In the genomic region with DNA sequence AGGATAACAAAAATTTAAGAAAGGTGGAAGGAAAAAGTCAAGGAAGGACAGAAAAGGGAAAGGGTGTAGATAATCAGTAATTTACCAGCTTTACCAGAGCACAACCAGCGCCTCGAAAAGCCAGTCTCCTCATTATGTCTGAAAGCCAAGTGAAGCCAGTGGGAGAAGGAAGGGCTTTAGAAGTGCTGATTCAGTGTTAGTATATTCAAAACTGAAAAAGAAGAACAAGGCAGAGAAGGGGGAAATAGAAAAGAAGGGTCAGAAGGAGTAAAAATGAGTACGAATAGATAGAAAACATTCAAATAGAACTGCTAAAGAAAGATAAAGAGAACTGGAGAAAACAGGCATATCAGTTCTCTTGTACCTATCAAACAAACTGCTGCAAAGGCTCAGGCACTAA, we compare ENCODE assay signal across 11 cellular contexts. TPM values are rescaled to one million over a fixed set of nuclear protein-coding genes. Genes with fewer than 3 reads are reported as not detected.
DNase-seq lines count a peak whose midpoint lies in the region; ATAC-seq and TF ChIP-seq lines count a peak whose summit lies in the region.
"Had no signal": no experiment of that assay in that cellular context is flagged by ENCODE, and none has a peak within 500 bp of the region (broad histone marks: within the 10 kb centered on the region; RNA-seq: fewer than 3 reads in every experiment).

No MANE protein-coding gene starts in this region.

- TF ChIP-seq CTCF in left ventricle myocardium inferior (IDR thresholded peaks at IDR 0.05; ENCODE audit: borderline replicate concordance) (no peak), vagina (IDR thresholded peaks at IDR 0.05) (no peak)

- peak overlapping the region; percentile 87 for H3K9ac ChIP-seq in mesenchymal stem cell (ENCODE audit: low read length)

- H3K79me1 ChIP-seq in mesenchymal stem cell (replicated peaks; ENCODE audit: low read length, poor library complexity, severe bottlenecking), result peaks cover 14% of the 10 kb centered on the region

- H3K4me1 ChIP-seq in left ventricle myocardium inferior, result peaks cover 73% of the 10 kb centered on the region
- H3K4me1 ChIP-seq in mesenchymal stem cell (ENCODE audit: control insufficient read depth, insufficient read depth, low read depth, low read length), result peaks cover 4% of the 10 kb centered on the region
- peaks cover 49% of the 10 kb centered on the region for H3K4me1 ChIP-seq in vagina

- no peak overlapping the region for H3K18ac ChIP-seq in mesenchymal stem cell (ENCODE audit: low read depth in 1 of 2, low read length in 2 of 2)

- WGBS in mesenchymal stem cell, result 96% methylated on average over 2 of the region's 3 CpGs

- no peak overlapping the region for H3K4me3 Mint-ChIP-seq in activated naive CD8-positive, alpha-beta T cell

- no peak overlapping the region for H2BK5ac ChIP-seq in mesenchymal stem cell (ENCODE audit: low read depth, low read length, poor library complexity, severe bottlenecking)

- intact Hi-C loops in left ventricle myocardium inferior (cut with micrococcal nuclease), result no loop called here
- intact Hi-C loops in left ventricle myocardium superior (cut with micrococcal nuclease), result no loop called here
- intact Hi-C loops in vagina (cut with DNase I), result no loop called here

- H3K27ac ChIP-seq in left ventricle myocardium inferior (replicated peaks) (peak overlapping the region; percentile 99), mesenchymal stem cell (ENCODE audit: low read length, poor library complexity, severe bottlenecking) (no peak overlapping the region), vagina (peak overlapping the region; percentile 30)
- H3K27ac ChIP-seq: SJSA1 had no signal

- H4K8ac ChIP-seq in mesenchymal stem cell (ENCODE audit: low read length), result no peak overlapping the region

- no peaks in the 10 kb centered on the region for H3K9me3 Mint-ChIP-seq in activated naive CD8-positive, alpha-beta T cell (ENCODE audit: low read depth)

- H2AFZ ChIP-seq in mesenchymal stem cell (ENCODE audit: low read depth, low read length), result no peak overlapping the region

- ATAC-seq in left ventricle myocardium superior, result no peak
- no peak for ATAC-seq in HG02938 (IDR thresholded peaks at IDR 0.05; ENCODE audit: unreplicated experiment)
- no peak for ATAC-seq in HG03196 (IDR thresholded peaks at IDR 0.05; ENCODE audit: unreplicated experiment)
- no peak for ATAC-seq in GM19395 (IDR thresholded peaks at IDR 0.05; ENCODE audit: unreplicated experiment)

- H3K27me3 Mint-ChIP-seq in activated naive CD8-positive, alpha-beta T cell, result no peaks in the 10 kb centered on the region

- H2BK15ac ChIP-seq in mesenchymal stem cell (ENCODE audit: low read depth, poor library complexity, severe bottlenecking), result no peak overlapping the region

- no peaks in the 10 kb centered on the region for H3K9me3 ChIP-seq in left ventricle myocardium inferior (replicated peaks)
- H3K9me3 ChIP-seq in mesenchymal stem cell (ENCODE audit: control insufficient read depth, low read length), result no peaks in the 10 kb centered on the region
- H3K9me3 ChIP-seq in vagina, result no peaks in the 10 kb centered on the region
- H3K9me3 ChIP-seq: SJSA1 had no signal

- peak overlapping the region; percentile 76 for H3K27ac Mint-ChIP-seq in activated naive CD8-positive, alpha-beta T cell

- H3K4me1 Mint-ChIP-seq in activated naive CD8-positive, alpha-beta T cell (ENCODE audit: low read depth), result peaks cover 45% of the 10 kb centered on the region

- no peak overlapping the region for H2AK5ac ChIP-seq in mesenchymal stem cell (ENCODE audit: low read length, severe bottlenecking)

- DNase-seq in left ventricle myocardium inferior (no peak), left ventricle myocardium superior (no peak), mesenchymal stem cell (no peak), vagina (ENCODE audit: extremely low spot score in 2 of 2) (no peak)
- DNase-seq: DMS53, NCI-H1694 had no signal

- H3K27me3 ChIP-seq in left ventricle myocardium inferior (ENCODE audit: low read depth) (no peaks in the 10 kb centered on the region), mesenchymal stem cell (ENCODE audit: control insufficient read depth in 1 of 2, insufficient read depth in 1 of 2, low read length in 2 of 2) (no peaks in the 10 kb centered on the region), vagina (no peaks in the 10 kb centered on the region)
- H3K27me3 ChIP-seq: SJSA1 had no signal

- H2BK12ac ChIP-seq in mesenchymal stem cell (ENCODE audit: low read length in 2 of 2), result no peak overlapping the region

- no peak overlapping the region for H3K14ac ChIP-seq in mesenchymal stem cell (ENCODE audit: low read length in 2 of 2)

- H3K36me3 Mint-ChIP-seq in activated naive CD8-positive, alpha-beta T cell, result peaks cover 16% of the 10 kb centered on the region

- no peak overlapping the region for H3K4me2 ChIP-seq in mesenchymal stem cell (ENCODE audit: low read length, poor library complexity, severe bottlenecking)

- no peak overlapping the region for H2BK120ac ChIP-seq in mesenchymal stem cell (ENCODE audit: low read depth, low read length)

- H3K4me3 ChIP-seq in left ventricle myocardium inferior (no peak overlapping the region), mesenchymal stem cell (ENCODE audit: insufficient read depth in 1 of 2, low read depth in 1 of 2, low read length in 2 of 2) (peak overlapping the region in 1 of 2 experiments; percentile 7), vagina (no peak overlapping the region)
- H3K4me3 ChIP-seq: SJSA1 had no signal

- H4K91ac ChIP-seq in mesenchymal stem cell (ENCODE audit: low read length), result no peak overlapping the region

- H3K36me3 ChIP-seq in left ventricle myocardium inferior, result peaks cover 42% of the 10 kb centered on the region
- H3K36me3 ChIP-seq in mesenchymal stem cell (ENCODE audit: control insufficient read depth in 1 of 2, insufficient read depth in 2 of 2, low read depth in 1 of 2, low read length in 2 of 2), result peaks cover 11 to 38% of the 10 kb centered on the region in 2 experiments
- H3K36me3 ChIP-seq in vagina, result peaks cover 0 to 30% of the 10 kb centered on the region in 2 donors

- no peak for TF ChIP-seq POLR2A in vagina (IDR thresholded peaks at IDR 0.05)

- no peak overlapping the region for H3K4ac ChIP-seq in mesenchymal stem cell (ENCODE audit: low read depth in 1 of 2, low read length in 2 of 2)

- H3K23ac ChIP-seq in mesenchymal stem cell (ENCODE audit: low read length in 2 of 2), result no peak overlapping the region

RNA-seq across cellular contexts. Expression of gene PBRM1, which starts 4.1 kb away (rescaled TPM):
- 52.3 TPM for total RNA-seq in left ventricle myocardium inferior
- total RNA-seq in left ventricle myocardium superior, result 55.0 TPM
- polyA plus RNA-seq in mesenchymal stem cell (2013, experiment 1 of 2), result 28.8 TPM
- 26.4 TPM for polyA plus RNA-seq in mesenchymal stem cell (2013, experiment 2 of 2)
- 64.6 TPM for total RNA-seq in vagina

RNA-seq across cellular contexts. Expression of gene GNL3, which starts 4.2 kb away (rescaled TPM):
- total RNA-seq in left ventricle myocardium inferior (26.8 TPM), left ventricle myocardium superior (27.8 TPM), vagina (73.4 TPM)
- polyA plus RNA-seq in mesenchymal stem cell (2013, experiment 1 of 2), result 92.6 TPM
- 94.1 TPM for polyA plus RNA-seq in mesenchymal stem cell (2013, experiment 2 of 2)

RNA-seq across cellular contexts. Expression of gene GLT8D1, which starts 24.0 kb away (rescaled TPM):
- total RNA-seq in left ventricle myocardium inferior (29.2 TPM), left ventricle myocardium superior (27.4 TPM), vagina (29.7 TPM)
- 82.3 TPM for polyA plus RNA-seq in mesenchymal stem cell (2013, experiment 1 of 2)
- 82.1 TPM for polyA plus RNA-seq in mesenchymal stem cell (2013, experiment 2 of 2)

RNA-seq across cellular contexts. Expression of gene SPCS1, which starts 24.3 kb away (rescaled TPM):
- total RNA-seq in left ventricle myocardium inferior (85.8 TPM), left ventricle myocardium superior (84.1 TPM), vagina (68.5 TPM)
- polyA plus RNA-seq in mesenchymal stem cell (2013, experiment 1 of 2), result 153 TPM
- polyA plus RNA-seq in mesenchymal stem cell (2013, experiment 2 of 2), result 151 TPM
